ENCODE assay signal across 21 cellular contexts in the genomic region with DNA sequence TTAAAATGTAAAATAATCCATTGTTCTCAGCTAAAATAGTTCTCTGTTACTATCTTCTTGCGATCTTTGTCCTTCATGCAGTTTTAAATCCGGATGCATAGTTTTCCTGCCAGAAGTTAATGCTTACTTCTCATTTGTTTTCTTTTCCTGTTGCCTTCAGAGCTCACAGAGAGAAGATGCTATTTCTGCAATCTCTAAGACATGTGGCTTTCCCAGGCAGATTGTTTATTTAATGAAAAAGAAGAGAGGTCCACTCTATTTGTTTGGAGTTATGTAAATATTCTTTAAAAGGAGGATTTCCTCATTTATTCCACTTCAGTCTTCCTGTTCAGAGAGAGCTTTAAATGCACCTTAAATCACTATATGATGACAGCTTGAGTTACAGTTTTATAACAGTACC. TPM values are rescaled to one million over a fixed set of nuclear protein-coding genes. Genes with fewer than 3 reads are reported as not detected.
DNase-seq lines count a peak whose midpoint lies in the region; ATAC-seq and TF ChIP-seq lines count a peak whose summit lies in the region.
"Had no signal": no experiment of that assay in that cellular context is flagged by ENCODE, and none has a peak within 500 bp of the region (broad histone marks: within the 10 kb centered on the region; RNA-seq: fewer than 3 reads in every experiment).

No MANE protein-coding gene starts in this region.

- H2BK15ac ChIP-seq in mesenchymal stem cell (ENCODE audit: low read depth, poor library complexity, severe bottlenecking), result no peak overlapping the region

- H3K27me3 ChIP-seq in Loucy (ENCODE audit: insufficient read depth, low read length, poor library complexity, severe bottlenecking), result no peaks in the 10 kb centered on the region
- H3K27me3 ChIP-seq in mesenchymal stem cell (ENCODE audit: control insufficient read depth in 1 of 2, insufficient read depth in 1 of 2, low read length in 2 of 2), result no peaks in the 10 kb centered on the region
- H3K27me3 ChIP-seq in Peyer's patch, result no peaks in the 10 kb centered on the region
- H3K27me3 ChIP-seq: adrenal gland, breast epithelium, esophagus squamous epithelium, right lobe of liver, tibial nerve had no signal

- no peaks in the 10 kb centered on the region for H3K9me2 ChIP-seq in Loucy (replicated peaks; ENCODE audit: low read depth, low read length)

- TF ChIP-seq POLR2A in Peyer's patch (IDR thresholded peaks at IDR 0.05), result no peak

- no peaks in the 10 kb centered on the region for H3K79me2 ChIP-seq in Loucy (ENCODE audit: insufficient read depth, low read length)

- H2BK5ac ChIP-seq in mesenchymal stem cell (ENCODE audit: low read depth, low read length, poor library complexity, severe bottlenecking), result no peak overlapping the region

- TF ChIP-seq CTCF in Loucy (conservative IDR thresholded peaks at IDR 0.05; ENCODE audit: low read length) (no peak), Peyer's patch (IDR thresholded peaks at IDR 0.05) (no peak)

- H3F3A ChIP-seq in Loucy (ENCODE audit: low read depth), result no peaks in the 10 kb centered on the region

- no peak overlapping the region for H3K18ac ChIP-seq in mesenchymal stem cell (ENCODE audit: low read depth in 1 of 2, low read length in 2 of 2)

- H3K9me3 ChIP-seq in Loucy (ENCODE audit: insufficient read depth, low read depth, low read length), result no peaks in the 10 kb centered on the region
- H3K9me3 ChIP-seq in mesenchymal stem cell (ENCODE audit: control insufficient read depth, low read length), result no peaks in the 10 kb centered on the region
- H3K9me3 ChIP-seq in Peyer's patch, result no peaks in the 10 kb centered on the region
- H3K9me3 ChIP-seq: adrenal gland, breast epithelium, esophagus squamous epithelium, right lobe of liver, tibial nerve had no signal

- no peak overlapping the region for H3K4ac ChIP-seq in mesenchymal stem cell (ENCODE audit: low read depth in 1 of 2, low read length in 2 of 2)

- peak; percentile 83 for DNase-seq in DMS53 treated with DMSO at 0.1 percent for 48 hours (lab: John Stamatoyannopoulos, UW; ENCODE audit: unreplicated experiment)
- peak; percentile 60 for DNase-seq in brain pericyte (ENCODE audit: low read depth, low spot score)
- DNase-seq in mesenchymal stem cell, result peak; percentile 68
- no peak for DNase-seq in Peyer's patch
- DNase-seq: activated T-cell treated with anti-CD3 and anti-CD28 coated beads, Interleukin-2, amount 50 U/mL, for 1 hour; adrenal gland; CD4-positive, alpha-beta T cell; effector memory CD8-positive, alpha-beta T cell; esophagus squamous epithelium; Kasumi-1; kidney glomerular epithelial cell; NCI-H1048; NCI-H187; NCI-H2227 treated with DMSO at 0.1 percent for 48 hours; right lobe of liver had no signal

- no peaks in the 10 kb centered on the region for H3K79me1 ChIP-seq in mesenchymal stem cell (replicated peaks; ENCODE audit: low read length, poor library complexity, severe bottlenecking)

- H3K23ac ChIP-seq in mesenchymal stem cell (ENCODE audit: low read length in 2 of 2), result no peak overlapping the region

- no peak for ATAC-seq in HG03135 (IDR thresholded peaks at IDR 0.05; ENCODE audit: unreplicated experiment)
- ATAC-seq in HG03521 (IDR thresholded peaks at IDR 0.05; ENCODE audit: unreplicated experiment), result no peak
- ATAC-seq: effector memory CD8-positive, alpha-beta T cell; right lobe of liver had no signal

- no peaks in the 10 kb centered on the region for H4K20me1 ChIP-seq in Loucy (ENCODE audit: insufficient read depth, low read length, poor library complexity, severe bottlenecking)

- H2AFZ ChIP-seq in Loucy (ENCODE audit: low read length), result 0 out of 2 replicates have a peak overlapping the region, but pooled peaks have one; percentile 42
- H2AFZ ChIP-seq in mesenchymal stem cell (ENCODE audit: low read depth, low read length), result no peak overlapping the region

- H3K9ac ChIP-seq in Loucy (ENCODE audit: low read depth, low read length, poor library complexity, severe bottlenecking) (no peak overlapping the region), mesenchymal stem cell (ENCODE audit: low read length) (no peak overlapping the region)

- WGBS in mesenchymal stem cell, result 22% methylated on average over 2 of the region's 2 CpGs

- no peak overlapping the region for H4K91ac ChIP-seq in mesenchymal stem cell (ENCODE audit: low read length)

- H3K4me3 ChIP-seq in Loucy (ENCODE audit: low read length, poor library complexity, severe bottlenecking), result no peak overlapping the region
- no peak overlapping the region for H3K4me3 ChIP-seq in mesenchymal stem cell (ENCODE audit: insufficient read depth in 1 of 2, low read depth in 1 of 2, low read length in 2 of 2)
- no peak overlapping the region for H3K4me3 ChIP-seq in Peyer's patch
- H3K4me3 ChIP-seq: adrenal gland, breast epithelium, esophagus squamous epithelium, right lobe of liver, tibial nerve had no signal

- H3K4me1 ChIP-seq in Loucy (ENCODE audit: insufficient read depth, low read length, poor library complexity, severe bottlenecking) (peaks cover 6% of the 10 kb centered on the region), mesenchymal stem cell (ENCODE audit: control insufficient read depth, insufficient read depth, low read depth, low read length) (no peaks in the 10 kb centered on the region), Peyer's patch (no peaks in the 10 kb centered on the region)
- H3K4me1 ChIP-seq: adrenal gland, breast epithelium, right lobe of liver, tibial nerve had no signal

- no peak overlapping the region for H3K4me2 ChIP-seq in Loucy (ENCODE audit: low read depth, low read length, poor library complexity, severe bottlenecking)
- no peak overlapping the region for H3K4me2 ChIP-seq in mesenchymal stem cell (ENCODE audit: low read length, poor library complexity, severe bottlenecking)

- H2AK5ac ChIP-seq in mesenchymal stem cell (ENCODE audit: low read length, severe bottlenecking), result no peak overlapping the region

- H3K27ac ChIP-seq in mesenchymal stem cell (ENCODE audit: low read length, poor library complexity, severe bottlenecking), result no peak overlapping the region
- no peak overlapping the region for H3K27ac ChIP-seq in Peyer's patch
- H3K27ac ChIP-seq: adrenal gland, breast epithelium, right lobe of liver, tibial nerve had no signal

- no peak overlapping the region for H3K14ac ChIP-seq in mesenchymal stem cell (ENCODE audit: low read length in 2 of 2)

- no peaks in the 10 kb centered on the region for H3K36me3 ChIP-seq in Loucy (ENCODE audit: insufficient read depth, low read length)
- no peaks in the 10 kb centered on the region for H3K36me3 ChIP-seq in mesenchymal stem cell (ENCODE audit: control insufficient read depth in 1 of 2, insufficient read depth in 2 of 2, low read depth in 1 of 2, low read length in 2 of 2)
- no peaks in the 10 kb centered on the region for H3K36me3 ChIP-seq in Peyer's patch
- H3K36me3 ChIP-seq: adrenal gland, breast epithelium, esophagus squamous epithelium, right lobe of liver, tibial nerve had no signal

- no peak overlapping the region for H2BK120ac ChIP-seq in mesenchymal stem cell (ENCODE audit: low read depth, low read length)

- H4K8ac ChIP-seq in mesenchymal stem cell (ENCODE audit: low read length), result no peak overlapping the region

- H2BK12ac ChIP-seq in mesenchymal stem cell (ENCODE audit: low read length in 2 of 2), result no peak overlapping the region

RNA-seq across cellular contexts. Expression of gene HPGD, which starts 39.3 kb away (rescaled TPM):
- polyA plus RNA-seq in mesenchymal stem cell (2013, experiment 1 of 2), result 2.2 TPM
- 2.2 TPM for polyA plus RNA-seq in mesenchymal stem cell (2013, experiment 2 of 2)
- 100 to 1,000 TPM in 3 of 4 donors, 10 to 100 TPM in 1; 38.0 to 290 (median 208) TPM for total RNA-seq in Peyer's patch
- total RNA-seq: lung microvascular endothelial cell had no signal

Comparison
In these comparisons a context has a peak if more than half of its experiments do, and no peak if none do; other contexts are left out.
1. DNase-seq: peak in DMS53 treated with DMSO at 0.1 percent for 48 hours (single experiment), brain pericyte (single experiment) and mesenchymal stem cell (single experiment); none in Peyer's patch (0 of 3).